Comparison of ENCODE assay signal across 1 cellular context in the genomic region with DNA sequence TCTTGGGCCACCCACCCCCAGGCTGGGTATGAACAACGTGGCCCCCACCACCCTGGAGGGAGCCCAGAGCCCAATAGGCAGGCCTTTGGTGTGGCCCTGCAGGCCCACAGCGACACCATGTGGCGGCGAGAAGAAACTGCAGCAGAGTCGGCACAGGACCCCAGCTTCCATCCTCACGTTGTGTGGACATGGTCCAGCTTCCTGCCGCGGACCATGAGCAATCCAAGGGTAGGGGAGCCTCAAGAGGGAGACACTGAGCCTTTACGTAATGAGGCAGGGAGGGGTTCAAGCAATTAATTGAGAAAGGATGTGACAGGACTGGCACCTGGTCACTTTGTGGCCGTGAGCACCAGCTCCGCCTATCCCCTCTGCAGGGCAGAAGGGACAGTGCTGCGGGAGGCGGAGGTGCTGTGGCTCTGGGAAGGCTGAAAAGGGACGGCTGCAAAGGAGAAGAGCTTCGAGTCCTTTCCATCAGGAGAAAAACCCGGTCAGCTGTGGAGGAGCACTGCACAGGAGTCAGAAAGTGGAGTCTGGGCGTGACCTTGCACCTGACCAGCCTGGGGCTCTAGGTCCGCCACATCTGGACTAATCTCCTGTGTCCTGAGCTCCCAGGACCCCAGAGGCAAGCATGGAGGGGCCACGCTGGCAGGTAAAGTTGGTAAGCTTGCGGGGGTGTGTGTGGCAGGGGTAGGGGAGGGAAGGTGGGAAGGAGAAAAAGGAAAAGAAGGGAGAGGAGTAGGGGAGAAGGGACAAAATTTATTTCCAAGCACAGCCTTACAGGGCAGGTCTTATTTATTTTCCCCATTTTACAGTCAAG.
A peak's percentile ranks its signal among the peaks of the same experiment; 100 is the strongest.
TF ChIP-seq lines count a peak whose summit lies in the region.

No MANE protein-coding gene starts in this region.

TF ChIP-seq in HepG2, 621 proteins besides CTCF, POLR2A, EP300 and RAD21 (continued from another document and continues in another):
- TF ChIP-seq MED1 (CRISPR knock-in tag; IDR thresholded peaks at IDR 0.05) (peak; percentile 65), KDM1A (CRISPR knock-in tag; IDR thresholded peaks at IDR 0.05) (peak; percentile 29; the same call in 1 of the 2 replicates), ZNF839 (CRISPR knock-in tag; IDR thresholded peaks at IDR 0.05; ENCODE audit: borderline replicate concordance) (no peak; the same call in 1 of the 2 replicates), MIXL1 (CRISPR knock-in tag; IDR thresholded peaks at IDR 0.05) (peak; percentile 80; the same call in 1 of the 2 replicates), TEAD3 (CRISPR knock-in tag; optimal IDR thresholded peaks at IDR 0.05; ENCODE audit: borderline replicate concordance) (peak; percentile 76), EZH2 (conservative IDR thresholded peaks at IDR 0.05; ENCODE audit: low read depth, low read length) (no peak), NFYB (CRISPR knock-in tag; IDR thresholded peaks at IDR 0.05) (no peak), ZNF10 (CRISPR knock-in tag; IDR thresholded peaks at IDR 0.05; ENCODE audit: borderline replicate concordance, low read depth) (no peak), THAP11 (CRISPR knock-in tag; IDR thresholded peaks at IDR 0.05) (peak; percentile 66; the same call in 1 of the 2 replicates), CEBPG (CRISPR knock-in tag; IDR thresholded peaks at IDR 0.05) (peak; percentile 76), NFIB (CRISPR knock-in tag; IDR thresholded peaks at IDR 0.05; ENCODE audit: borderline replicate concordance) (no peak), GABPB1 (CRISPR knock-in tag; IDR thresholded peaks at IDR 0.05) (peak; percentile 59), USF2 (IDR thresholded peaks at IDR 0.05; ENCODE audit: low read depth, low read length) (no peak), USF2 (CRISPR knock-in tag; IDR thresholded peaks at IDR 0.05; ENCODE audit: borderline replicate concordance) (no peak), ZNF530 (CRISPR knock-in tag; IDR thresholded peaks at IDR 0.05; ENCODE audit: low read depth) (no peak), AGO1 (IDR thresholded peaks at IDR 0.05; ENCODE audit: low read depth, low read length, poor library complexity, severe bottlenecking) (peak; percentile 42), ARNT2 (CRISPR knock-in tag; IDR thresholded peaks at IDR 0.05; ENCODE audit: low read depth) (no peak), NCOA1 (CRISPR knock-in tag; IDR thresholded peaks at IDR 0.05) (no peak), ZNF660 (CRISPR knock-in tag; IDR thresholded peaks at IDR 0.05; ENCODE audit: borderline replicate concordance, low read depth) (no peak), PTBP1 (IDR thresholded peaks at IDR 0.05; ENCODE audit: low read depth, low read length, poor library complexity, severe bottlenecking) (no peak), ZNF24 (IDR thresholded peaks at IDR 0.05) (no peak), NKX3-1 (CRISPR knock-in tag; IDR thresholded peaks at IDR 0.05) (no peak), TBL1XR1 (IDR thresholded peaks at IDR 0.05; ENCODE audit: borderline replicate concordance, low read length, partially characterized antibody) (no peak), JARID2 (CRISPR knock-in tag; IDR thresholded peaks at IDR 0.05; ENCODE audit: insufficient replicate concordance) (peak; percentile 58), ARNTL (CRISPR knock-in tag; IDR thresholded peaks at IDR 0.05) (peak; percentile 67; the same call in 1 of the 2 replicates), ZNF232 (CRISPR knock-in tag; IDR thresholded peaks at IDR 0.05; ENCODE audit: borderline replicate concordance) (0 out of 2 replicates have a peak, but pooled peaks have one; percentile 26), PRDM10 (CRISPR knock-in tag; IDR thresholded peaks at IDR 0.05; ENCODE audit: low read depth) (no peak), ZNF792 (CRISPR knock-in tag; IDR thresholded peaks at IDR 0.05) (no peak; the same call in 1 of the 2 replicates), ZBTB20 (CRISPR knock-in tag; IDR thresholded peaks at IDR 0.05; ENCODE audit: borderline replicate concordance, low read depth) (no peak; the same call in 1 of the 2 replicates), ZNF281 (CRISPR knock-in tag; IDR thresholded peaks at IDR 0.05; ENCODE audit: borderline replicate concordance) (peak; percentile 27; the same call in 1 of the 2 replicates), XRCC5 (optimal IDR thresholded peaks at IDR 0.05; ENCODE audit: low read length) (peak; percentile 79), ZC3H4 (CRISPR knock-in tag; IDR thresholded peaks at IDR 0.05; ENCODE audit: borderline replicate concordance) (no peak), ZNF292 (CRISPR knock-in tag; IDR thresholded peaks at IDR 0.05; ENCODE audit: borderline replicate concordance, low read depth) (peak; percentile 44; the same call in 1 of the 2 replicates), RXRA (CRISPR knock-in tag; IDR thresholded peaks at IDR 0.05) (peak; percentile 48), HOXA5 (CRISPR knock-in tag; IDR thresholded peaks at IDR 0.05) (peak; percentile 76), ZNF350 (CRISPR knock-in tag; IDR thresholded peaks at IDR 0.05; ENCODE audit: borderline replicate concordance, low read depth) (peak; percentile 75; the same call in 1 of the 2 replicates), DZIP1 (CRISPR knock-in tag; IDR thresholded peaks at IDR 0.05) (no peak), ZNF878 (CRISPR knock-in tag; IDR thresholded peaks at IDR 0.05) (peak; percentile 55; the same call in 1 of the 2 replicates), YY1 (IDR thresholded peaks at IDR 0.05; ENCODE audit: insufficient read depth, insufficient replicate concordance, low read depth, low read length) (peak; percentile 49)
- TF ChIP-seq, protein P1, sequence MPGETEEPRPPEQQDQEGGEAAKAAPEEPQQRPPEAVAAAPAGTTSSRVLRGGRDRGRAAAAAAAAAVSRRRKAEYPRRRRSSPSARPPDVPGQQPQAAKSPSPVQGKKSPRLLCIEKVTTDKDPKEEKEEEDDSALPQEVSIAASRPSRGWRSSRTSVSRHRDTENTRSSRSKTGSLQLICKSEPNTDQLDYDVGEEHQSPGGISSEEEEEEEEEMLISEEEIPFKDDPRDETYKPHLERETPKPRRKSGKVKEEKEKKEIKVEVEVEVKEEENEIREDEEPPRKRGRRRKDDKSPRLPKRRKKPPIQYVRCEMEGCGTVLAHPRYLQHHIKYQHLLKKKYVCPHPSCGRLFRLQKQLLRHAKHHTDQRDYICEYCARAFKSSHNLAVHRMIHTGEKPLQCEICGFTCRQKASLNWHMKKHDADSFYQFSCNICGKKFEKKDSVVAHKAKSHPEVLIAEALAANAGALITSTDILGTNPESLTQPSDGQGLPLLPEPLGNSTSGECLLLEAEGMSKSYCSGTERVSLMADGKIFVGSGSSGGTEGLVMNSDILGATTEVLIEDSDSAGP (CRISPR knock-in tag; IDR thresholded peaks at IDR 0.05; ENCODE audit: borderline replicate concordance) = peak; percentile 81
- TF ChIP-seq, protein P2, sequence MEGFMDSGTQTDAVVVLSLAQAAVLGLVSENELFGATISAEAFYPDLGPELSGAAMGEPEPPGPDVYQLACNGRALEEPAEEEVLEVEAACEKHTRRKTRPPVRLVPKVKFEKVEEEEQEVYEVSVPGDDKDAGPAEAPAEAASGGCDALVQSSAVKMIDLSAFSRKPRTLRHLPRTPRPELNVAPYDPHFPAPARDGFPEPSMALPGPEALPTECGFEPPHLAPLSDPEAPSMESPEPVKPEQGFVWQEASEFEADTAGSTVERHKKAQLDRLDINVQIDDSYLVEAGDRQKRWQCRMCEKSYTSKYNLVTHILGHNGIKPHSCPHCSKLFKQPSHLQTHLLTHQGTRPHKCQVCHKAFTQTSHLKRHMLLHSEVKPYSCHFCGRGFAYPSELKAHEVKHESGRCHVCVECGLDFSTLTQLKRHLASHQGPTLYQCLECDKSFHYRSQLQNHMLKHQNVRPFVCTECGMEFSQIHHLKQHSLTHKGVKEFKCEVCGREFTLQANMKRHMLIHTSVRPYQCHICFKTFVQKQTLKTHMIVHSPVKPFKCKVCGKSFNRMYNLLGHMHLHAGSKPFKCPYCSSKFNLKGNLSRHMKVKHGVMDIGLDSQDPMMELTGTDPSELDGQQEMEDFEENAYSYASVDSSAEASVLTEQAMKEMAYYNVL (CRISPR knock-in tag; IDR thresholded peaks at IDR 0.05; ENCODE audit: borderline replicate concordance) = no peak; the same call in 1 of the 2 replicates
- TF ChIP-seq, protein P3, sequence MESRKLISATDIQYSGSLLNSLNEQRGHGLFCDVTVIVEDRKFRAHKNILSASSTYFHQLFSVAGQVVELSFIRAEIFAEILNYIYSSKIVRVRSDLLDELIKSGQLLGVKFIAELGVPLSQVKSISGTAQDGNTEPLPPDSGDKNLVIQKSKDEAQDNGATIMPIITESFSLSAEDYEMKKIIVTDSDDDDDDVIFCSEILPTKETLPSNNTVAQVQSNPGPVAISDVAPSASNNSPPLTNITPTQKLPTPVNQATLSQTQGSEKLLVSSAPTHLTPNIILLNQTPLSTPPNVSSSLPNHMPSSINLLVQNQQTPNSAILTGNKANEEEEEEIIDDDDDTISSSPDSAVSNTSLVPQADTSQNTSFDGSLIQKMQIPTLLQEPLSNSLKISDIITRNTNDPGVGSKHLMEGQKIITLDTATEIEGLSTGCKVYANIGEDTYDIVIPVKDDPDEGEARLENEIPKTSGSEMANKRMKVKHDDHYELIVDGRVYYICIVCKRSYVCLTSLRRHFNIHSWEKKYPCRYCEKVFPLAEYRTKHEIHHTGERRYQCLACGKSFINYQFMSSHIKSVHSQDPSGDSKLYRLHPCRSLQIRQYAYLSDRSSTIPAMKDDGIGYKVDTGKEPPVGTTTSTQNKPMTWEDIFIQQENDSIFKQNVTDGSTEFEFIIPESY (CRISPR knock-in tag; IDR thresholded peaks at IDR 0.05) = peak; percentile 55; the same call in 1 of the 2 replicates
